Comparison of ENCODE assay signal across 2 cellular contexts in genomic region chr19:14073925-14074838, GRCh38.
TF ChIP-seq lines count a peak whose summit lies in the region.

No MANE protein-coding gene starts in this region.

TF ChIP-seq in SK-N-SH treated with all-trans-retinoic acid at 6 μM for 48 hours, 23 proteins besides CTCF, POLR2A, EP300 and RAD21:
- no peak for TF ChIP-seq BACH2 (CRISPR knock-in tag; IDR thresholded peaks at IDR 0.05; ENCODE audit: borderline replicate concordance)
- no peak for TF ChIP-seq ARNTL (CRISPR knock-in tag; IDR thresholded peaks at IDR 0.05; ENCODE audit: borderline replicate concordance, low read depth)
- TF ChIP-seq ESRRG (CRISPR knock-in tag; IDR thresholded peaks at IDR 0.05): no peak
- TF ChIP-seq ZC3H10 (CRISPR knock-in tag; IDR thresholded peaks at IDR 0.05): no peak
- no peak for TF ChIP-seq PPARA (CRISPR knock-in tag; IDR thresholded peaks at IDR 0.05; ENCODE audit: borderline replicate concordance)
- no peak for TF ChIP-seq CSDC2 (CRISPR knock-in tag; IDR thresholded peaks at IDR 0.05)
- TF ChIP-seq PATZ1 (CRISPR knock-in tag; IDR thresholded peaks at IDR 0.05; ENCODE audit: borderline replicate concordance): no peak
- no peak for TF ChIP-seq ZNF8 (CRISPR knock-in tag; IDR thresholded peaks at IDR 0.05)
- no peak for TF ChIP-seq SNAI2 (CRISPR knock-in tag; IDR thresholded peaks at IDR 0.05)
- TF ChIP-seq ISL1 (CRISPR knock-in tag; IDR thresholded peaks at IDR 0.05): no peak
- TF ChIP-seq RARB (CRISPR knock-in tag; IDR thresholded peaks at IDR 0.05): no peak
- no peak for TF ChIP-seq ZFP30 (CRISPR knock-in tag; IDR thresholded peaks at IDR 0.05)
- no peak for TF ChIP-seq CSRNP3 (CRISPR knock-in tag; IDR thresholded peaks at IDR 0.05)
- no peak for TF ChIP-seq TCF4 (CRISPR knock-in tag; IDR thresholded peaks at IDR 0.05; ENCODE audit: borderline replicate concordance)
- no peak for TF ChIP-seq TSHZ2 (CRISPR knock-in tag; IDR thresholded peaks at IDR 0.05)
- no peak for TF ChIP-seq ZNF565 (CRISPR knock-in tag; conservative IDR thresholded peaks at IDR 0.05; ENCODE audit: low read depth)

TF ChIP-seq in endothelial cell of umbilical vein, 7 proteins besides CTCF, POLR2A, EP300 and RAD21:
- TF ChIP-seq JUN (IDR thresholded peaks at IDR 0.05; ENCODE audit: borderline replicate concordance, insufficient read depth, insufficient read length, low read depth) (no peak), POLR2AphosphoS5 (IDR thresholded peaks at IDR 0.05; ENCODE audit: insufficient read depth, low read depth, low read length) (no peak), MYC (IDR thresholded peaks at IDR 0.05; ENCODE audit: low read depth, low read length) (no peak), FOS (IDR thresholded peaks at IDR 0.05; ENCODE audit: borderline replicate concordance, insufficient read depth, low read length) (no peak), EZH2 (IDR thresholded peaks at IDR 0.05; ENCODE audit: borderline replicate concordance, low read depth, low read length, severe bottlenecking) (no peak), GATA2 (IDR thresholded peaks at IDR 0.05; ENCODE audit: insufficient read depth, insufficient read length, low read depth, low read length) (no peak), MAX (IDR thresholded peaks at IDR 0.05; ENCODE audit: insufficient read depth, insufficient read length) (no peak)
TF ChIP-seq in endothelial cell of umbilical vein: peak in this region for 0.
